ENCODE assay signal across 8 cellular contexts in the genomic region with DNA sequence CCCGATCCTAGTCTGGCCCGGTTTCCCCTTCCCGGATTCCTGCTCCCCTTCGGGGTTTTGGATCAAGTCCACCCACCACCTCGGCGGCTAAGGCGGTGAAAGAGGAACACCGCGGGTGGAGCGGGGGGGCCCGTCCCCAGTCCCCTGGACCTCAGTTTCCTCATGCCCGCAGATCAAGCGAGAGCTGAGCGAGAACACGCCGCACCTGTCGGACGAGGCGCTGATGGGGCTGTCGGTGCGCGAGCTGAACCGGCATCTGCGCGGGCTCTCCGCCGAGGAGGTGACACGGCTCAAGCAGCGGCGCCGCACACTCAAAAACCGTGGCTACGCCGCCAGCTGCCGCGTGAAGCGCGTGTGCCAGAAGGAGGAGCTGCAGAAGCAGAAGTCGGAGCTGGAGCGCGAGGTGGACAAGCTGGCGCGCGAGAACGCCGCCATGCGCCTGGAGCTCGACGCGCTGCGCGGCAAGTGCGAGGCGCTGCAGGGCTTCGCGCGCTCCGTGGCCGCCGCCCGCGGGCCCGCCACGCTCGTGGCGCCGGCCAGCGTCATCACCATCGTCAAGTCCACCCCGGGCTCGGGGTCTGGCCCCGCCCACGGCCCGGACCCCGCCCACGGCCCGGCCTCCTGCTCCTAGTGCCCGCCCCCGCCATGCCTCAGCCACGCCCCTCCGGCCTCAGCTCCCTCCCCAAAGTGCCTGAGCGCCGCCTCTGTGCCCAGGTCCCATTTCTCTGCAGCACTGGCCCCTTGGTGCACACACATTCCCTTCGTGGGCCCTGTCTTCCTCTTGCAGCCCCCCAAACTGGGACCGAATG. TPM values are rescaled to one million over a fixed set of nuclear protein-coding genes. Genes with fewer than 3 reads are reported as not detected.
DNase-seq lines count a peak whose midpoint lies in the region; ATAC-seq and TF ChIP-seq lines count a peak whose summit lies in the region.

No MANE protein-coding gene starts in this region.

- WGBS in testis, 2 donors, result 33 to 35% methylated on average over 58 to 77 of the region's 85 CpGs

- peak; percentile 74 for ATAC-seq in esophagus mucosa
- ATAC-seq in HG02571 (IDR thresholded peaks at IDR 0.05; ENCODE audit: unreplicated experiment), result no peak
- no peak for ATAC-seq in HG02970 (IDR thresholded peaks at IDR 0.05; ENCODE audit: low FRiP score, unreplicated experiment)

- no peaks in the 10 kb centered on the region for H3K27me3 Mint-ChIP-seq in CD4-positive, alpha-beta memory T cell
- H3K27me3 Mint-ChIP-seq in nephron progenitor cell (ENCODE audit: low read depth, poor library complexity), result peaks cover 34% of the 10 kb centered on the region

- H3K9ac ChIP-seq in HUES48 (ENCODE audit: low read depth, low read length), result no peak overlapping the region

- H3K27ac Mint-ChIP-seq in CD4-positive, alpha-beta memory T cell, result peak overlapping the region; percentile 42 to 91 (median 75)
- no peak overlapping the region for H3K27ac Mint-ChIP-seq in nephron progenitor cell

- peak overlapping the region in 1 of 2 donors; percentile 19 for H3K4me3 ChIP-seq in CD4-positive, alpha-beta memory T cell (ENCODE audit: low read length in 2 of 2)
- peak overlapping the region; percentile 58; the same call in 1 of the 2 replicates for H3K4me3 ChIP-seq in HUES48 (ENCODE audit: low read depth, low read length)
- H3K4me3 ChIP-seq in testis, result peak overlapping the region in 1 of 2 donors; percentile 34

- H3K9me3 Mint-ChIP-seq in CD4-positive, alpha-beta memory T cell, result peaks cover 0 to 2% (median 0%) of the 10 kb centered on the region in 8 donors
- no peaks in the 10 kb centered on the region for H3K9me3 Mint-ChIP-seq in nephron progenitor cell

- H3K4me3 Mint-ChIP-seq in CD4-positive, alpha-beta memory T cell, result peak overlapping the region; percentile 24 to 78 (median 66)
- H3K4me3 Mint-ChIP-seq in nephron progenitor cell, result peak overlapping the region; percentile 57

- H3K36me3 Mint-ChIP-seq in CD4-positive, alpha-beta memory T cell, result peaks cover 0 to 4% of the 10 kb centered on the region in 2 donors
- peaks cover 16% of the 10 kb centered on the region for H3K36me3 Mint-ChIP-seq in nephron progenitor cell (ENCODE audit: low read depth)

- POLR2A ChIA-PET in CD4-positive, alpha-beta memory T cell (lab: Charles Lee; ENCODE audit: partially characterized antibody), result interaction anchor here (0.6 to 7.1 kb wide), 8 partner anchors 8 to 101 kb away, joined by 3 to 72 read pairs (median 6); a partner anchor contains a TSS

- H3K4me1 ChIP-seq in CD4-positive, alpha-beta memory T cell (ENCODE audit: insufficient read depth, low read length), result peaks cover 29% of the 10 kb centered on the region
- H3K4me1 ChIP-seq in HUES48 (ENCODE audit: control insufficient read depth, insufficient read depth, low read length) (peaks cover 17% of the 10 kb centered on the region), testis (peaks cover 22% of the 10 kb centered on the region)

- no peaks in the 10 kb centered on the region for H3K27me3 ChIP-seq in CD4-positive, alpha-beta memory T cell (ENCODE audit: insufficient read depth, low read length)
- H3K27me3 ChIP-seq in HUES48 (ENCODE audit: control insufficient read depth, insufficient read depth, low read length) (peaks cover 16% of the 10 kb centered on the region), testis (no peaks in the 10 kb centered on the region)

- CTCF ChIA-PET in CD4-positive, alpha-beta memory T cell (lab: Charles Lee; ENCODE audit: partially characterized antibody), result interaction anchor here (0.7 to 3.0 kb wide), 7 partner anchors 8 to 99 kb away, joined by 3 to 13 read pairs (median 3); a partner anchor contains a TSS

- no peaks in the 10 kb centered on the region for H3K9me3 ChIP-seq in CD4-positive, alpha-beta memory T cell (ENCODE audit: control insufficient read depth in 1 of 2, low read length in 2 of 2)
- H3K9me3 ChIP-seq in HUES48 (ENCODE audit: control insufficient read depth, insufficient read depth, low read length) (no peaks in the 10 kb centered on the region), testis (no peaks in the 10 kb centered on the region)

- TF ChIP-seq CTCF in nephron progenitor cell (IDR thresholded peaks at IDR 0.05) (no peak), testis (IDR thresholded peaks at IDR 0.05) (no peak)

- no peak for TF ChIP-seq POLR2A in testis (IDR thresholded peaks at IDR 0.05)

- peaks cover 15 to 49% (median 33%) of the 10 kb centered on the region in 4 donors for H3K4me1 Mint-ChIP-seq in CD4-positive, alpha-beta memory T cell
- H3K4me1 Mint-ChIP-seq in nephron progenitor cell, result peaks cover 44% of the 10 kb centered on the region

- peak overlapping the region; percentile 43 for H3K27ac ChIP-seq in CD4-positive, alpha-beta memory T cell (ENCODE audit: low read depth, low read length)
- no peak overlapping the region for H3K27ac ChIP-seq in HUES48 (ENCODE audit: low read depth, low read length)
- H3K27ac ChIP-seq in testis, result no peak overlapping the region

- DNase-seq in CD4-positive, alpha-beta memory T cell, result peak; percentile 80 to 85 (median 82)
- DNase-seq in activated CD8-positive, alpha-beta memory T cell treated with anti-CD3 and anti-CD28 coated beads, Interleukin-2, amount 50 U/mL, for 48 hours, result peak; percentile 80
- peak; percentile 88 for DNase-seq in nephron progenitor cell
- peak; percentile 74 for DNase-seq in testis

- no peaks in the 10 kb centered on the region for H3K36me3 ChIP-seq in CD4-positive, alpha-beta memory T cell (ENCODE audit: insufficient read depth, low read length)
- H3K36me3 ChIP-seq in HUES48 (ENCODE audit: control insufficient read depth, insufficient read depth, low read length) (no peaks in the 10 kb centered on the region), testis (ENCODE audit: low read depth, missing control alignments) (no peaks in the 10 kb centered on the region)

- intact Hi-C loops in CD4-positive, alpha-beta memory T cell (cut with micrococcal nuclease), result loop anchor here (1.0 kb wide), 2 partner anchors 12 to 33 kb away; a partner anchor contains a TSS
- intact Hi-C loops in testis (cut with DNase I; ENCODE audit: low total_unique reads), result no loop called here

RNA-seq across cellular contexts. Expression of a gene that starts 12.7 kb away (rescaled TPM):
- total RNA-seq in CD4-positive, alpha-beta memory T cell, result 1 to 10 TPM; 6.8 TPM
- 1 to 10 TPM; 3.3 to 3.5 TPM for polyA plus RNA-seq in CD4-positive, alpha-beta memory T cell
- 35.6 TPM for total RNA-seq in esophagus mucosa
- total RNA-seq in testis, result 1 to 10 TPM; 3.7 to 5.8 TPM
- polyA plus RNA-seq in testis (ENCODE audit: insufficient read depth, low read depth, low replicate concordance), result 3.2 TPM

RNA-seq across cellular contexts. Expression of a gene that starts 32.8 kb away (rescaled TPM):
- total RNA-seq in CD4-positive, alpha-beta memory T cell, result 100 to 1,000 TPM; 228 to 238 TPM
- polyA plus RNA-seq in CD4-positive, alpha-beta memory T cell, result 1 to 10 TPM; 1.1 to 4.7 TPM
- total RNA-seq in esophagus mucosa (12.8 TPM), testis (100 to 1,000 TPM in 1 of 2 donors, 10 to 100 TPM in 1; 89.4 to 122 TPM)
- 135 TPM for polyA plus RNA-seq in testis (ENCODE audit: insufficient read depth, low read depth, low replicate concordance)

RNA-seq across cellular contexts. Expression of a gene that starts 58.4 kb away (rescaled TPM):
- total RNA-seq in CD4-positive, alpha-beta memory T cell, result 10 to 100 TPM; 35.7 to 36.6 TPM
- 10 to 100 TPM in 1 of 2 donors, 1 to 10 TPM in 1; 9.0 to 23.8 TPM for polyA plus RNA-seq in CD4-positive, alpha-beta memory T cell
- total RNA-seq in esophagus mucosa (22.6 TPM), testis (10 to 100 TPM; 35.4 to 66.5 TPM)
- 25.2 TPM for polyA plus RNA-seq in testis (ENCODE audit: insufficient read depth, low read depth, low replicate concordance)
